In the genomic region with DNA sequence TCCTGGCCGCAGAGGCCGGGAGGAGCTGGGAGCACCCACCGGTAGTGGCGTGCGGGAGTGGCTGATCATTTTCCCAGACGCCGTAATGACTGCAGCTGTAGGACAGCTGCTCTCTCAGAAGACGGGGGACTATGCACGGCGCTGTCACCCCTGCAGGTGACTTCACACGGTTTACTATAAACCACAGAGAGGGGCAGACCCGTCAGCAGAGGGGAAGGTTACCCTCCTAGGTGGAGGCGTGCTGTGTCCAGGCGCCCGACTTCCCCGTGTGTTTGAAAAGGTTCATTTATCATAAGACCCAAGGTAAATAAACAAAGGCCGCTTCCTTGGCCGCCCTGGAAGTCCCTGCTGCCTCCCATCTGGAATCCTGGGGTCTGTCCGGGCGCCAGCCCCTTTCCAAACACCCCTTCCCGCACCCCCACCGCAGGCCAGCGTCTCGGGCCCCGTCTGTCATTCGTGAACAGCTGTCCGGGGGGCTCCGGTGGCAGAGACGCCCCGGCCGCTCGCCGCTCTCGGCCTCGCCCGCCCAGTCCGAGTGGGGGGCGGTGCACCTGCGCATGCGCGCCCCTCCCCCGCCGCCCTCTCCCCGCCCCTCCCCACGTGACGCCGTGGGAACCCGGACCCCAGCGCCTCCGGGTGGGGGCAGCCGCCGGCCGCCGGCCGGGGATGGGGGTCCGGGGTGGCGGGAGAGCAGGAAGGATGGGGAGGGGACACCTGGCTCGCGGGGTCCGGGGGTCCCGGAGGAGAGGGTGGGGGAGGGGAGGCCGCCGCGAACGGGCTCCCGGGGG, we compare ENCODE assay signal across 8 cellular contexts. TPM values are rescaled to one million over a fixed set of nuclear protein-coding genes. Genes with fewer than 3 reads are reported as not detected.
DNase-seq lines count a peak whose midpoint lies in the region; ATAC-seq and TF ChIP-seq lines count a peak whose summit lies in the region.

No MANE protein-coding gene starts in this region.

- H3K4me1 Mint-ChIP-seq in activated CD4-positive, alpha-beta memory T cell treated with anti-CD3 and anti-CD28 coated beads for 36 hours (ENCODE audit: low read depth): peaks cover 7% of the 10 kb centered on the region
- peaks cover 6% of the 10 kb centered on the region for H3K4me1 Mint-ChIP-seq in activated CD4-positive, alpha-beta memory T cell treated with anti-CD3 and anti-CD28 coated beads, Interleukin-2, amount 10 ng/mL, durations not matched to agents 7 days and 5 days

- peak; percentile 22 for DNase-seq in activated CD4-positive, alpha-beta memory T cell treated with anti-CD3 and anti-CD28 coated beads for 36 hours
- DNase-seq in activated CD4-positive, alpha-beta memory T cell treated with anti-CD3 and anti-CD28 coated beads, Interleukin-2, amount 10 ng/mL, durations not matched to agents 7 days and 5 days: no peak
- DNase-seq in RWPE2 (ENCODE audit: low spot score): no peak
- DNase-seq in cerebellar cortex (ENCODE audit: low spot score): peak; percentile 23
- peak in 2 of 3 donors; percentile 8 to 14 for DNase-seq in stimulated activated CD4-positive, alpha-beta T cell treated with anti-CD3 and anti-CD28 coated beads, Interleukin-12 subunit alpha, Interleukin-12 subunit beta, amount 100 ng/mL, for 48 hours (ENCODE audit: low read depth in 2 of 3, low spot score in 1 of 3)

- peak overlapping the region; percentile 41 for H3K4me3 Mint-ChIP-seq in activated CD4-positive, alpha-beta memory T cell treated with anti-CD3 and anti-CD28 coated beads for 36 hours
- no peak overlapping the region for H3K4me3 Mint-ChIP-seq in activated CD4-positive, alpha-beta memory T cell treated with anti-CD3 and anti-CD28 coated beads, Interleukin-2, amount 10 ng/mL, durations not matched to agents 7 days and 5 days

- POLR2A ChIA-PET in activated CD4-positive, alpha-beta memory T cell treated with anti-CD3 and anti-CD28 coated beads for 36 hours (lab: Charles Lee): no interaction called here
- POLR2A ChIA-PET in activated CD4-positive, alpha-beta memory T cell treated with anti-CD3 and anti-CD28 coated beads, Interleukin-2, amount 10 ng/mL, durations not matched to agents 7 days and 5 days (lab: Charles Lee): no interaction called here

- peak overlapping the region; percentile 36 for H3K4me3 ChIP-seq in RWPE2 (ENCODE audit: severe bottlenecking)

- TF ChIP-seq CTCF in RWPE2 (IDR thresholded peaks at IDR 0.05; ENCODE audit: poor library complexity, severe bottlenecking): no peak

- no peaks in the 10 kb centered on the region for H3K9me3 ChIP-seq in RWPE2 (ENCODE audit: severe bottlenecking)

- H3K4me1 ChIP-seq in RWPE2 (ENCODE audit: insufficient read depth, poor library complexity, severe bottlenecking): no peaks in the 10 kb centered on the region

- intact Hi-C loops in activated CD4-positive, alpha-beta memory T cell treated with anti-CD3 and anti-CD28 coated beads for 36 hours (cut with micrococcal nuclease): no loop called here

- H3K27me3 ChIP-seq in RWPE2 (ENCODE audit: insufficient read depth, poor library complexity, severe bottlenecking) (peaks cover 14% of the 10 kb centered on the region), layer of hippocampus (ENCODE audit: control insufficient read depth, insufficient read depth, low read length) (no peaks in the 10 kb centered on the region)

- H3K27me3 Mint-ChIP-seq in activated CD4-positive, alpha-beta memory T cell treated with anti-CD3 and anti-CD28 coated beads for 36 hours: peaks cover 21% of the 10 kb centered on the region
- peaks cover 18% of the 10 kb centered on the region for H3K27me3 Mint-ChIP-seq in activated CD4-positive, alpha-beta memory T cell treated with anti-CD3 and anti-CD28 coated beads, Interleukin-2, amount 10 ng/mL, durations not matched to agents 7 days and 5 days

- H3K9me3 Mint-ChIP-seq in activated CD4-positive, alpha-beta memory T cell treated with anti-CD3 and anti-CD28 coated beads for 36 hours: no peaks in the 10 kb centered on the region
- H3K9me3 Mint-ChIP-seq in activated CD4-positive, alpha-beta memory T cell treated with anti-CD3 and anti-CD28 coated beads, Interleukin-2, amount 10 ng/mL, durations not matched to agents 7 days and 5 days: no peaks in the 10 kb centered on the region

- CTCF ChIA-PET in activated CD4-positive, alpha-beta memory T cell treated with anti-CD3 and anti-CD28 coated beads for 36 hours (lab: Charles Lee): no interaction called here
- CTCF ChIA-PET in activated CD4-positive, alpha-beta memory T cell treated with anti-CD3 and anti-CD28 coated beads, Interleukin-2, amount 10 ng/mL, durations not matched to agents 7 days and 5 days (lab: Charles Lee): no interaction called here

- no peaks in the 10 kb centered on the region for H3K36me3 Mint-ChIP-seq in activated CD4-positive, alpha-beta memory T cell treated with anti-CD3 and anti-CD28 coated beads for 36 hours
- no peaks in the 10 kb centered on the region for H3K36me3 Mint-ChIP-seq in activated CD4-positive, alpha-beta memory T cell treated with anti-CD3 and anti-CD28 coated beads, Interleukin-2, amount 10 ng/mL, durations not matched to agents 7 days and 5 days (ENCODE audit: low read depth)

- H3K27ac Mint-ChIP-seq in activated CD4-positive, alpha-beta memory T cell treated with anti-CD3 and anti-CD28 coated beads for 36 hours: no peak overlapping the region
- H3K27ac Mint-ChIP-seq in activated CD4-positive, alpha-beta memory T cell treated with anti-CD3 and anti-CD28 coated beads, Interleukin-2, amount 10 ng/mL, durations not matched to agents 7 days and 5 days: no peak overlapping the region

- ATAC-seq in RWPE2 (ENCODE audit: low read depth) (peak; percentile 35), GM21717 (IDR thresholded peaks at IDR 0.05; ENCODE audit: unreplicated experiment) (no peak), GM21515 (IDR thresholded peaks at IDR 0.05; ENCODE audit: unreplicated experiment) (no peak)

- no peak overlapping the region for H3K27ac ChIP-seq in RWPE2 (ENCODE audit: poor library complexity, severe bottlenecking)
- H3K27ac ChIP-seq in layer of hippocampus (ENCODE audit: low read depth, low read length): peak overlapping the region; percentile 82

- H3K36me3 ChIP-seq in RWPE2 (ENCODE audit: low read depth): no peaks in the 10 kb centered on the region

RNA-seq across cellular contexts. Expression of a gene that starts 0.9 kb away (rescaled TPM):
- under 1 TPM in 1 of 2 experiments, not detected in 1; 0.21 TPM for total RNA-seq in activated CD4-positive, alpha-beta memory T cell treated with anti-CD3 and anti-CD28 coated beads for 36 hours
- total RNA-seq in activated CD4-positive, alpha-beta memory T cell treated with anti-CD3 and anti-CD28 coated beads, Interleukin-2, amount 10 ng/mL, durations not matched to agents 7 days and 5 days: not detected

RNA-seq across cellular contexts. Expression of a gene that starts 36.4 kb away (rescaled TPM):
- under 1 TPM; 0.22 to 0.36 TPM for total RNA-seq in activated CD4-positive, alpha-beta memory T cell treated with anti-CD3 and anti-CD28 coated beads for 36 hours
- total RNA-seq in activated CD4-positive, alpha-beta memory T cell treated with anti-CD3 and anti-CD28 coated beads, Interleukin-2, amount 10 ng/mL, durations not matched to agents 7 days and 5 days: under 1 TPM; 0.78 to 0.81 TPM

RNA-seq across cellular contexts. Expression of a gene that starts 47.4 kb away (rescaled TPM):
- 1 to 10 TPM; 8.1 to 8.5 TPM for total RNA-seq in activated CD4-positive, alpha-beta memory T cell treated with anti-CD3 and anti-CD28 coated beads for 36 hours
- total RNA-seq in activated CD4-positive, alpha-beta memory T cell treated with anti-CD3 and anti-CD28 coated beads, Interleukin-2, amount 10 ng/mL, durations not matched to agents 7 days and 5 days: 10 to 100 TPM; 22.9 to 24.0 TPM

RNA-seq across cellular contexts. Expression of a gene that starts 51.0 kb away (rescaled TPM):
- under 1 TPM; 0.33 to 0.44 TPM for total RNA-seq in activated CD4-positive, alpha-beta memory T cell treated with anti-CD3 and anti-CD28 coated beads for 36 hours
- total RNA-seq in activated CD4-positive, alpha-beta memory T cell treated with anti-CD3 and anti-CD28 coated beads, Interleukin-2, amount 10 ng/mL, durations not matched to agents 7 days and 5 days: under 1 TPM in 1 of 2 experiments, not detected in 1; 0.08 TPM

Comparison
In these comparisons a context has a peak if more than half of its experiments do, and no peak if none do; other contexts are left out.
1. DNase-seq: peak in activated CD4-positive, alpha-beta memory T cell treated with anti-CD3 and anti-CD28 coated beads for 36 hours (single experiment), cerebellar cortex (single experiment) and stimulated activated CD4-positive, alpha-beta T cell treated with anti-CD3 and anti-CD28 coated beads, Interleukin-12 subunit alpha, Interleukin-12 subunit beta, amount 100 ng/mL, for 48 hours (2 of 3); none in activated CD4-positive, alpha-beta memory T cell treated with anti-CD3 and anti-CD28 coated beads, Interleukin-2, amount 10 ng/mL, durations not matched to agents 7 days and 5 days (single experiment) and RWPE2 (single experiment).